ENCODE assay signal across 9 cellular contexts in the genomic region with DNA sequence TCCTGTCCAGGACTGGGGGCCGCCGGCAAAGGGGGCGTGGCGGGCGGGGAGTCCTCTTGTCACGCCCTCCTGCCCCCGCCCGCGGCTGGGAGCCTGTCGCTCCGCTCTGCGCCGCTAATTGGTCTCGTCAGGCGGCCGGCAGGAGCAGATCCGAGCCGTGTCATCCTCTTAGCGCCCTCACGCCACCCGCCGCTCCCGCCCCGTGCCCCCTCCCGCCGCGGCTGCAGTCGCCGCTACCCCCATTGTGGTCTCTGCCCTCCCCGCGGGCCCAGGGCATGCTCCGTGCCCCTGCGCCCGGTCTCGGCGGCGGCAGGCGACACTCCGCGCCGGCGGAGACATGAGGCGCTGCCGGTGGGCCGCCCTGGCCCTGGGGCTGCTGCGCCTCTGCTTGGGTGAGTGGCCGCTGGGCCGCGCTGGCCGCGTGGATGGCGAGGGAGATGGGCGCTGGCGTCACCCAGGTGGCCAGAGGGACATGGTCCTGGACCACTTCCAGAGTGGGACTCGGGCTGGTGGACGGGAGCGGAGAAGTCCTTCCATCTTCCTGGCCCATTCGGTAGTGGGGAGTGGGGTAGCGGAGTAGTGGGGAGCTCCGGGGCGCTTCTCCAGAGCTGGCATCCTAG. TPM values are rescaled to one million over a fixed set of nuclear protein-coding genes. Genes with fewer than 3 reads are reported as not detected.
DNase-seq lines count a peak whose midpoint lies in the region; ATAC-seq, FAIRE-seq and TF ChIP-seq lines count a peak whose summit lies in the region.
"Had no signal": no experiment of that assay in that cellular context is flagged by ENCODE, and none has a peak within 500 bp of the region (broad histone marks: within the 10 kb centered on the region; RNA-seq: fewer than 3 reads in every experiment).

CDHR1 (plus strand) TSS at position 114 of the 620 bp plus-strand sequence; CDS start at position 338, 224 bp downstream.

- H3K9ac ChIP-seq in endothelial cell of umbilical vein (replicated peaks; ENCODE audit: extremely low read depth, insufficient read depth, low read length), result no peak within 1 kb of the TSS

- no peaks in the 10 kb centered on the region for H3K36me3 ChIP-seq in Caco-2 (ENCODE audit: control insufficient read depth, insufficient read depth, low read length)
- no peaks in the 10 kb centered on the region for H3K36me3 ChIP-seq in endothelial cell of umbilical vein (ENCODE audit: control insufficient read depth in 2 of 2, extremely low read depth in 1 of 2, insufficient read depth in 2 of 2, low read length in 2 of 2)
- H3K36me3 ChIP-seq in tibial artery, result no peaks in the 10 kb centered on the region

- H3K4me2 ChIP-seq in endothelial cell of umbilical vein (ENCODE audit: insufficient read depth, low read length), result no peak within 1 kb of the TSS

- H3K27ac ChIP-seq in endothelial cell of umbilical vein (ENCODE audit: insufficient read depth, low read depth, low read length) (no peak within 1 kb of the TSS), tibial artery (no peak within 1 kb of the TSS)

- no peaks in the 10 kb centered on the region for H3K9me1 ChIP-seq in endothelial cell of umbilical vein (replicated peaks; ENCODE audit: control insufficient read depth, extremely low read depth, insufficient read depth, low read length)

- no peaks in the 10 kb centered on the region for H3K79me2 ChIP-seq in endothelial cell of umbilical vein (ENCODE audit: control insufficient read depth, insufficient read depth, low read length)

- CTCF ChIA-PET in Caco-2 (lab: Charles Lee) (no interaction called here), endothelial cell of umbilical vein (lab: Charles Lee) (interaction anchor here (1.2 kb wide), 1 partner anchor 47 kb away, joined by 7 read pairs; no protein-coding TSS in a partner anchor)

- no peaks in the 10 kb centered on the region for H3K9me3 Mint-ChIP-seq in Caco-2 (ENCODE audit: unreplicated experiment)
- no peaks in the 10 kb centered on the region for H3K9me3 Mint-ChIP-seq in nephron

- H3K4me3 Mint-ChIP-seq in Caco-2 (ENCODE audit: unreplicated experiment) (peak within 1 kb of the TSS; percentile 62), nephron (peak within 1 kb of the TSS; percentile 53 to 68 (median 62))

- peaks cover 39% of the 10 kb centered on the region for H3K27me3 Mint-ChIP-seq in Caco-2 (ENCODE audit: insufficient read depth, unreplicated experiment)
- peaks cover 91% of the 10 kb centered on the region for H3K27me3 Mint-ChIP-seq in nephron (ENCODE audit: low read depth)

- H3K4me1 Mint-ChIP-seq in Caco-2 (ENCODE audit: low read depth, unreplicated experiment), result no peaks in the 10 kb centered on the region
- no peaks in the 10 kb centered on the region for H3K4me1 Mint-ChIP-seq in nephron

- intact Hi-C loops in Caco-2 (cut with micrococcal nuclease; ENCODE audit: unreplicated experiment) (no loop called here), endothelial cell of umbilical vein (cut with micrococcal nuclease) (no loop called here), tibial artery (cut with DNase I; ENCODE audit: low total_unique reads) (no loop called here)

- H3K4me3 ChIP-seq in Caco-2 (ENCODE audit: low read depth, low read length) (peak within 1 kb of the TSS; percentile 31), endothelial cell of umbilical vein (replicated peaks in 1 of 3; ENCODE audit: insufficient read depth in 1 of 3, low read depth in 1 of 3, low read length in 3 of 3) (peak within 1 kb of the TSS in 1 of 3 experiments; percentile 15), tibial artery (peak within 1 kb of the TSS; percentile 38 to 57)

- TF ChIP-seq POLR2A in endothelial cell of umbilical vein (IDR thresholded peaks at IDR 0.05; ENCODE audit: low read depth, low read length), result no peak

- BruUV-seq in Caco-2 (replicated peaks; lab: Mats Ljungman, UMichigan) (no TSS peak), endothelial cell of umbilical vein (replicated peaks; lab: Mats Ljungman, UMichigan) (no TSS peak)

- POLR2A ChIA-PET in Caco-2 (lab: Charles Lee), result no interaction called here
- POLR2A ChIA-PET in endothelial cell of umbilical vein (lab: Charles Lee), result no interaction called here

- dilution Hi-C loops in endothelial cell of umbilical vein (cut with MboI; ENCODE audit: extremely low pct_ligation_motif_present, low sequenced_read_pairs), result no loop called here

- DNase-seq in Caco-2 (peak; percentile 25 to 41), endothelial cell of umbilical vein (ENCODE audit: low read depth, low spot score) (no peak), tibial artery (no peak), COLO829 (ENCODE audit: low spot score) (no peak)
- DNase-seq in activated CD4-positive, CD25-positive, alpha-beta regulatory T cell treated with anti-CD3 and anti-CD28 coated beads, Interleukin-2, amount 50 U/mL, for 72 hours, result peak; percentile 28

- H3K36me3 Mint-ChIP-seq in Caco-2 (ENCODE audit: insufficient read depth, unreplicated experiment) (no peaks in the 10 kb centered on the region), nephron (ENCODE audit: low read depth) (no peaks in the 10 kb centered on the region)

- FAIRE-seq in endothelial cell of umbilical vein (lab: Jason Lieb, UNC), result no peak

- H3K9me3 ChIP-seq in Caco-2 (no peaks in the 10 kb centered on the region), endothelial cell of umbilical vein (replicated peaks; ENCODE audit: control insufficient read depth, insufficient read depth, low read length) (no peaks in the 10 kb centered on the region), tibial artery (no peaks in the 10 kb centered on the region)

- no peaks in the 10 kb centered on the region for H3K4me1 ChIP-seq in Caco-2
- H3K4me1 ChIP-seq in endothelial cell of umbilical vein (ENCODE audit: control insufficient read depth, extremely low read depth, insufficient read depth, low read length), result no peaks in the 10 kb centered on the region
- H3K4me1 ChIP-seq in tibial artery, result peaks cover 0 to 17% (median 12%) of the 10 kb centered on the region in 4 donors

- no peak for TF ChIP-seq CTCF in Caco-2 (IDR thresholded peaks at IDR 0.05; ENCODE audit: insufficient read depth in 1 of 2, low read depth in 1 of 2, low read length in 1 of 2, severe bottlenecking in 1 of 2, unreplicated experiment in 1 of 2)
- TF ChIP-seq CTCF in endothelial cell of umbilical vein (IDR thresholded peaks at IDR 0.05; ENCODE audit: extremely low read depth in 1 of 2, insufficient read depth in 1 of 2, low read depth in 1 of 2, low read length in 2 of 2), result no peak
- no peak for TF ChIP-seq CTCF in nephron (IDR thresholded peaks at IDR 0.05; ENCODE audit: unreplicated experiment in 3 of 3)
- TF ChIP-seq CTCF in tibial artery (IDR thresholded peaks at IDR 0.05), result no peak

- no peak within 1 kb of the TSS for H2AFZ ChIP-seq in endothelial cell of umbilical vein (ENCODE audit: low read depth, low read length)

- H3K27me3 ChIP-seq in Caco-2 (replicated peaks; ENCODE audit: control insufficient read depth, insufficient read depth, low read length) (peaks cover 10% of the 10 kb centered on the region), endothelial cell of umbilical vein (ENCODE audit: control insufficient read depth in 2 of 2, insufficient read depth in 2 of 2, low read length in 2 of 2) (peaks cover 31% of the 10 kb centered on the region in 2 experiments), tibial artery (peaks cover 0 to 53% of the 10 kb centered on the region in 2 donors)

- ATAC-seq in GM19455 (IDR thresholded peaks at IDR 0.05; ENCODE audit: unreplicated experiment) (peak; percentile 71), HG03558 (IDR thresholded peaks at IDR 0.05; ENCODE audit: extremely low read depth, unreplicated experiment) (peak; percentile 81)

- H4K20me1 ChIP-seq in endothelial cell of umbilical vein (replicated peaks; ENCODE audit: control insufficient read depth, extremely low read depth, insufficient read depth, low read length), result no peaks in the 10 kb centered on the region

- H3K27ac Mint-ChIP-seq in Caco-2 (ENCODE audit: unreplicated experiment) (no peak within 1 kb of the TSS), nephron (no peak within 1 kb of the TSS)

TF ChIP-seq in endothelial cell of umbilical vein, 7 proteins besides CTCF, POLR2A, EP300 and RAD21:
- TF ChIP-seq FOS (IDR thresholded peaks at IDR 0.05; ENCODE audit: borderline replicate concordance, insufficient read depth, low read length), result no peak
- TF ChIP-seq POLR2AphosphoS5 (IDR thresholded peaks at IDR 0.05; ENCODE audit: insufficient read depth, low read depth, low read length), result no peak
- peak; percentile 81 for TF ChIP-seq EZH2 (IDR thresholded peaks at IDR 0.05; ENCODE audit: borderline replicate concordance, low read depth, low read length, severe bottlenecking)

RNA-seq across cellular contexts. Expression of gene CDHR1, which starts in this region (rescaled TPM):
- 0.21 TPM in 1 of 2 replicates, not detected in the other for total RNA-seq in Caco-2 (2022)
- 0.14 and 0.53 TPM in 2 replicates for total RNA-seq in endothelial cell of umbilical vein
- polyA plus RNA-seq in endothelial cell of umbilical vein, result 0.11 and 0.13 TPM in 2 replicates
- 0.08 and 0.10 TPM in 2 replicates for polyA plus RNA-seq in endothelial cell of umbilical vein (2011; cell fraction: cytosol; rRNA removed)
- polyA plus RNA-seq in endothelial cell of umbilical vein (2011; cell fraction: nucleus; rRNA removed), result 0.13 and 0.58 TPM in 2 replicates
- not detected in 2 replicates for polyA plus RNA-seq in endothelial cell of umbilical vein (2012)
- polyA minus RNA-seq in endothelial cell of umbilical vein, result 0.10 TPM in 1 of 2 replicates, not detected in the other
- polyA minus RNA-seq in endothelial cell of umbilical vein (2011; cell fraction: cytosol; rRNA and poly(A)+ RNA removed), result not detected
- polyA minus RNA-seq in endothelial cell of umbilical vein (2011; cell fraction: nucleus; rRNA and poly(A)+ RNA removed), result not detected in 2 replicates
- total RNA-seq: pulmonary artery endothelial cell had no signal

Comparison
In these comparisons a context has a peak if more than half of its experiments do, and no peak if none do; other contexts are left out.
1. Peak in DNase-seq and H3K4me3 ChIP-seq in Caco-2; RNA of the gene not detected or under 1 TPM.